ENCODE assay signal across 1 cellular context in the genomic region with DNA sequence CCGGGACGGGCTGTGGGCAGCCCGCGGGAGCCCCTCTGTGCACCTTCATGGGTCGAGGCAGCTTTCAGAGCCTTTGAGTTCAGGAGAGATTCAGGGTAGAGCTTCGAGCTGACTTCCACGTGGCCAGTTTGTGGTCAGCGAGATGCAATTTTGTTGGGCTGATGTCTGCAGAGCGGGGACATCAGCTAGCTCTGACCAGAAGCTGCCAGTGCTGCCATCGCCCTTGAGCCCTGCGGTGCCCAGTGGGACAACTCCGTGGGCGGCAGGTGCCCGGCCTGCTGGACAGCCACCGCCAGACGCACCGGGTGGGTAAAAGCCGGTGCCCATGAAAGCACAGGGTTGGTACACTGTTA.
TF ChIP-seq lines count a peak whose summit lies in the region.

No MANE protein-coding gene starts in this region.

TF ChIP-seq in H1, 55 proteins besides CTCF, POLR2A, EP300 and RAD21:
- no peak for TF ChIP-seq TBP (IDR thresholded peaks at IDR 0.05; ENCODE audit: low read depth, low read length)
- TF ChIP-seq, protein P1, sequence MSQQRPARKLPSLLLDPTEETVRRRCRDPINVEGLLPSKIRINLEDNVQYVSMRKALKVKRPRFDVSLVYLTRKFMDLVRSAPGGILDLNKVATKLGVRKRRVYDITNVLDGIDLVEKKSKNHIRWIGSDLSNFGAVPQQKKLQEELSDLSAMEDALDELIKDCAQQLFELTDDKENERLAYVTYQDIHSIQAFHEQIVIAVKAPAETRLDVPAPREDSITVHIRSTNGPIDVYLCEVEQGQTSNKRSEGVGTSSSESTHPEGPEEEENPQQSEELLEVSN (IDR thresholded peaks at IDR 0.05): peak; percentile 71
- TF ChIP-seq, protein P2, sequence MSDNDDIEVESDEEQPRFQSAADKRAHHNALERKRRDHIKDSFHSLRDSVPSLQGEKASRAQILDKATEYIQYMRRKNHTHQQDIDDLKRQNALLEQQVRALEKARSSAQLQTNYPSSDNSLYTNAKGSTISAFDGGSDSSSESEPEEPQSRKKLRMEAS (IDR thresholded peaks at IDR 0.05): peak; percentile 76
- no peak for TF ChIP-seq TAF7 (optimal IDR thresholded peaks at IDR 0.05; ENCODE audit: borderline replicate concordance, low read depth, low read length)
